Comparison of ENCODE assay signal across 16 cellular contexts in the genomic region with DNA sequence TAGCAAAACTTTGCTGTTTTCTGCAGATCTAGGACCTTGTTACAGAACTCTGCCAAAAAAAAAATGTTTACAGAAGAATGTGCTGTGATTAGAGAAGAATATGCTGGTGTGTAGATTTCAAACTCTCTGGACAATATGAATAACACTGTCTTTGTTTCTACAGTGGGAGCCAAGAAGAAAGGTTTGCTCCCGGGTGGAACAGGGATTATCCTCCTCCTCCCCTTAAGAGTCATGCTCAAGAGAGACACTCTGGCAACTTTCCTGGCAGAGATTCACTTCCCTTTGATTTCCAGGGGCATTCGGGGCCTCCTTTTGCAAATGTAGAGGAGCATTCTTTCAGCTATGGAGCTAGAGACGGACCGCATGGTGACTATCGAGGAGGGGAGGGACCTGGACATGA. TPM values are rescaled to one million over a fixed set of nuclear protein-coding genes. Genes with fewer than 3 reads are reported as not detected.
DNase-seq lines count a peak whose midpoint lies in the region; ATAC-seq and TF ChIP-seq lines count a peak whose summit lies in the region.
"Had no signal": no experiment of that assay in that cellular context is flagged by ENCODE, and none has a peak within 500 bp of the region (broad histone marks: within the 10 kb centered on the region; RNA-seq: fewer than 3 reads in every experiment).

No MANE protein-coding gene starts in this region.

- H3K4me1 ChIP-seq in HAP-1, result peaks cover 25% of the 10 kb centered on the region
- no peaks in the 10 kb centered on the region for H3K4me1 ChIP-seq in SJCRH30

- DNase-seq in HAP-1 (ENCODE audit: low spot score in 2 of 2) (peak; percentile 75 to 91), choroid plexus epithelial cell (ENCODE audit: low read depth) (peak; percentile 32), left lobe of liver (ENCODE audit: low spot score) (peak; percentile 21), SJCRH30 (no peak), NCI-H1694 (lab: John Stamatoyannopoulos, UW) (no peak)
- no peak for DNase-seq in stimulated activated effector memory CD8-positive, alpha-beta T cell treated with anti-CD3 and anti-CD28 coated beads, Interleukin-12 subunit alpha, Interleukin-12 subunit beta, amount 100 ng/mL, for 72 hours (ENCODE audit: low spot score in 2 of 2)
- DNase-seq: activated CD4-positive, alpha-beta T cell treated with anti-CD3 and anti-CD28 coated beads, Interleukin-2, amount 50 U/mL, for 4 hours; caudate nucleus; NCI-H187 treated with DMSO at 0.1 percent for 48 hours; RPMI8226; stimulated activated CD4-positive, alpha-beta T cell treated with anti-CD3 and anti-CD28 coated beads, Interleukin-1b, Interleukin-23, amount 100 ng/mL, for 48 hours had no signal

- H3K27me3 ChIP-seq in HAP-1 (ENCODE audit: low read depth), result no peaks in the 10 kb centered on the region
- no peaks in the 10 kb centered on the region for H3K27me3 ChIP-seq in SJCRH30
- H3K27me3 ChIP-seq: right atrium auricular region had no signal

- H3K4me1 Mint-ChIP-seq in stimulated activated effector memory CD8-positive, alpha-beta T cell treated with anti-CD3 and anti-CD28 coated beads, Interleukin-12 subunit alpha, Interleukin-12 subunit beta, amount 100 ng/mL, for 72 hours, result peaks cover 17% of the 10 kb centered on the region

- no peak for ATAC-seq in left lobe of liver
- ATAC-seq in stimulated activated effector memory CD8-positive, alpha-beta T cell treated with anti-CD3 and anti-CD28 coated beads, Interleukin-12 subunit alpha, Interleukin-12 subunit beta, amount 100 ng/mL, for 72 hours, result no peak
- ATAC-seq in HG03469 (IDR thresholded peaks at IDR 0.05; ENCODE audit: unreplicated experiment), result no peak
- ATAC-seq in HG02938 (IDR thresholded peaks at IDR 0.05; ENCODE audit: unreplicated experiment), result no peak

- peak overlapping the region; percentile 18 for H3K27ac Mint-ChIP-seq in stimulated activated effector memory CD8-positive, alpha-beta T cell treated with anti-CD3 and anti-CD28 coated beads, Interleukin-12 subunit alpha, Interleukin-12 subunit beta, amount 100 ng/mL, for 72 hours
- H3K27ac Mint-ChIP-seq: activated naive CD4-positive, alpha-beta T cell treated with anti-CD3 and anti-CD28 coated beads, Interleukin-2, amount 50 U/mL, for 24 hours had no signal

- peaks cover 90% of the 10 kb centered on the region for H3K36me3 Mint-ChIP-seq in stimulated activated effector memory CD8-positive, alpha-beta T cell treated with anti-CD3 and anti-CD28 coated beads, Interleukin-12 subunit alpha, Interleukin-12 subunit beta, amount 100 ng/mL, for 72 hours

- H3K4me3 ChIP-seq in HAP-1 (no peak overlapping the region), choroid plexus epithelial cell (ENCODE audit: low read depth, low read length) (no peak overlapping the region), SJCRH30 (no peak overlapping the region)
- H3K4me3 ChIP-seq: lung, right atrium auricular region had no signal

- in situ Hi-C loops in HAP-1 (cut with MboI; ENCODE audit: low sequenced_read_pairs), result no loop called here

- no peak overlapping the region for H3K27ac ChIP-seq in SJCRH30
- H3K27ac ChIP-seq: right atrium auricular region had no signal

- H3K9me3 ChIP-seq in HAP-1 (no peaks in the 10 kb centered on the region), SJCRH30 (replicated peaks) (no peaks in the 10 kb centered on the region)
- H3K9me3 ChIP-seq: right atrium auricular region had no signal

- no peaks in the 10 kb centered on the region for H3K9me3 Mint-ChIP-seq in stimulated activated effector memory CD8-positive, alpha-beta T cell treated with anti-CD3 and anti-CD28 coated beads, Interleukin-12 subunit alpha, Interleukin-12 subunit beta, amount 100 ng/mL, for 72 hours
- H3K9me3 Mint-ChIP-seq: activated naive CD4-positive, alpha-beta T cell treated with anti-CD3 and anti-CD28 coated beads, Interleukin-2, amount 50 U/mL, for 24 hours had no signal

- no peak for TF ChIP-seq CTCF in choroid plexus epithelial cell (conservative IDR thresholded peaks at IDR 0.05; ENCODE audit: low read depth, low read length)

- no peak overlapping the region for H3K4me3 Mint-ChIP-seq in stimulated activated effector memory CD8-positive, alpha-beta T cell treated with anti-CD3 and anti-CD28 coated beads, Interleukin-12 subunit alpha, Interleukin-12 subunit beta, amount 100 ng/mL, for 72 hours
- H3K4me3 Mint-ChIP-seq: activated naive CD4-positive, alpha-beta T cell treated with anti-CD3 and anti-CD28 coated beads, Interleukin-2, amount 50 U/mL, for 24 hours had no signal

- H3K36me3 ChIP-seq in HAP-1 (replicated peaks) (peaks cover 21% of the 10 kb centered on the region), SJCRH30 (peaks cover 14% of the 10 kb centered on the region; the same call in 1 of the 2 replicates)

RNA-seq across cellular contexts. Expression of a gene that starts 27.4 kb away (rescaled TPM):
- total RNA-seq in left lobe of liver, result 45.7 TPM
- 51.0 and 58.1 TPM in 2 replicates for total RNA-seq in SJCRH30 (2014; rRNA removed; shearing (Covaris generic))

RNA-seq across cellular contexts. Expression of a gene that starts 37.7 kb away (rescaled TPM):
- 9.4 TPM for total RNA-seq in left lobe of liver
- 5.4 and 6.1 TPM in 2 replicates for total RNA-seq in SJCRH30 (2014; rRNA removed; shearing (Covaris generic))

Comparison
In these comparisons a context has a peak if more than half of its experiments do, and no peak if none do; other contexts are left out.
1. DNase-seq: peak in HAP-1 (2 of 2), choroid plexus epithelial cell (single experiment) and left lobe of liver (single experiment); none in stimulated activated effector memory CD8-positive, alpha-beta T cell treated with anti-CD3 and anti-CD28 coated beads, Interleukin-12 subunit alpha, Interleukin-12 subunit beta, amount 100 ng/mL, for 72 hours (0 of 2), SJCRH30 (0 of 2) and NCI-H1694 (single experiment).